ENCODE assay signal across 12 cellular contexts in genomic region chr16:14307059-14307531, GRCh38.
DNase-seq lines count a peak whose midpoint lies in the region; ATAC-seq, FAIRE-seq and TF ChIP-seq lines count a peak whose summit lies in the region.
"Had no signal": no experiment of that assay in that cellular context is flagged by ENCODE, and none has a peak within 500 bp of the region (broad histone marks: within the 10 kb centered on the region; RNA-seq: fewer than 3 reads in every experiment).

No MANE protein-coding gene starts in this region.

- in situ Hi-C loops in GM12878 (cut with MboI), result loop anchor here (5.0 kb wide), 1 partner anchor 100 kb away; no protein-coding TSS in a partner anchor

- intact Hi-C loops in GM12878 (cut with micrococcal nuclease; ENCODE audit: unreplicated experiment) (loop anchor here (10.0 kb wide), 1 partner anchor 298 kb away; no protein-coding TSS in a partner anchor), thyroid gland (cut with DNase I) (no loop called here)

- peak in 1 of 3 experiments; percentile 31; a peak in 1 of 6 replicates for TF ChIP-seq CTCF in GM12878 (IDR thresholded peaks at IDR 0.05 in 2 of 3, conservative IDR thresholded peaks at IDR 0.05 in 1 of 3; ENCODE audit: control insufficient read depth in 2 of 3, extremely low read depth in 1 of 3, insufficient read depth in 1 of 3, low read depth in 3 of 3, low read length in 3 of 3)
- TF ChIP-seq CTCF in thyroid gland (IDR thresholded peaks at IDR 0.05), result no peak

- CTCF ChIA-PET in GM12878 (lab: Yijun Ruan, JAX), result interaction anchor here (0.5 to 8.9 kb wide), 8 partner anchors 10 to 240 kb away, joined by 3 to 49 read pairs (median 6); no protein-coding TSS in a partner anchor

- H3K4me1 ChIP-seq in GM12878 (ENCODE audit: control insufficient read depth, insufficient read depth, low read length), result peaks cover 41% of the 10 kb centered on the region
- peaks cover 57% of the 10 kb centered on the region for H3K4me1 ChIP-seq in mesodermal cell (ENCODE audit: control insufficient read depth, insufficient read depth, low read length, poor library complexity, severe bottlenecking)
- peaks cover 19 to 25% of the 10 kb centered on the region in 2 donors for H3K4me1 ChIP-seq in thyroid gland
- H3K4me1 ChIP-seq in small intestine (ENCODE audit: control insufficient read depth in 2 of 2, insufficient read depth in 1 of 2, low read depth in 1 of 2, low read length in 1 of 2), result no peaks in the 10 kb centered on the region

- ATAC-seq in GM12878 (no peak), GM21825 (IDR thresholded peaks at IDR 0.05; ENCODE audit: unreplicated experiment) (no peak), HG02610 (IDR thresholded peaks at IDR 0.05; ENCODE audit: unreplicated experiment) (no peak)
- ATAC-seq: activated CD8-positive, alpha-beta memory T cell treated with anti-CD3 and anti-CD28 coated beads, Interleukin-2, amount 10 ng/mL, durations not matched to agents 7 days and 5 days had no signal

- WGBS in GM12878 (ENCODE audit: insufficient coverage, insufficient replicate concordance, low lambda C conversion rate, missing lambda C conversion rate), result 34% methylated on average over 10 of the region's 10 CpGs
- 67 to 77% methylated on average over 8 to 9 of the region's 10 CpGs for WGBS in mesodermal cell (ENCODE audit: insufficient coverage in 2 of 2), 2 experiments
- 84 to 93% methylated on average over 8 to 9 of the region's 10 CpGs for WGBS in thyroid gland, 2 donors
- 73 to 85% (median 84%) methylated on average over 10 of the region's 10 CpGs for WGBS in small intestine, 3 donors

- H3K9me3 ChIP-seq in GM12878 (replicated peaks; ENCODE audit: control insufficient read depth, insufficient read depth, low read length) (no peaks in the 10 kb centered on the region; the same call in 2 of the 3 replicates), mesodermal cell (ENCODE audit: control insufficient read depth, low read length) (no peaks in the 10 kb centered on the region), thyroid gland (no peaks in the 10 kb centered on the region), small intestine (ENCODE audit: control insufficient read depth, low read depth) (no peaks in the 10 kb centered on the region)

- peak overlapping the region; percentile 92 for H3K9ac ChIP-seq in GM12878 (ENCODE audit: control insufficient read depth, insufficient read depth, low read length)

- no peak for TF ChIP-seq EP300 in GM12878 (IDR thresholded peaks at IDR 0.05; ENCODE audit: borderline replicate concordance in 1 of 2, control insufficient read depth in 1 of 2, low read depth in 2 of 2, low read length in 2 of 2)

- peak overlapping the region; percentile 89 for H3K4me2 ChIP-seq in GM12878 (ENCODE audit: control insufficient read depth, insufficient read depth)

- BruUV-seq in GM12878 (replicated peaks; lab: Mats Ljungman, UMichigan), result no TSS peak

- RAD21 ChIA-PET in GM12878 (lab: Charles Lee; ENCODE audit: unreplicated experiment), result interaction anchor here (0.9 to 8.9 kb wide), 6 partner anchors 21 to 221 kb away, joined by 3 to 75 read pairs (median 8); no protein-coding TSS in a partner anchor

- H3K79me2 ChIP-seq in GM12878 (ENCODE audit: control insufficient read depth, insufficient read depth, low read length), result peaks cover 97% of the 10 kb centered on the region

- no peak overlapping the region for H2AFZ ChIP-seq in GM12878 (ENCODE audit: control insufficient read depth, low read depth, low read length)

- H3K36me3 ChIP-seq in GM12878 (ENCODE audit: control insufficient read depth in 2 of 2, insufficient read depth in 2 of 2, low read length in 1 of 2) (no peaks in the 10 kb centered on the region), mesodermal cell (ENCODE audit: control insufficient read depth, insufficient read depth, low read length) (no peaks in the 10 kb centered on the region), thyroid gland (no peaks in the 10 kb centered on the region), small intestine (ENCODE audit: control insufficient read depth in 2 of 2, insufficient read depth in 2 of 2, low read length in 2 of 2) (no peaks in the 10 kb centered on the region)

- POLR2A ChIA-PET in GM12878 (lab: Charles Lee), result interaction anchor here (0.6 to 1.7 kb wide), 4 partner anchors 9 to 196 kb away, joined by 4 to 12 read pairs (median 8); no protein-coding TSS in a partner anchor

- H3K27me3 ChIP-seq in GM12878 (replicated peaks in 1 of 2; ENCODE audit: control insufficient read depth in 2 of 2, insufficient read depth in 2 of 2, low read length in 1 of 2), result no peaks in the 10 kb centered on the region
- no peaks in the 10 kb centered on the region for H3K27me3 ChIP-seq in thyroid gland
- H3K27me3 ChIP-seq in small intestine (ENCODE audit: control insufficient read depth in 2 of 2, insufficient read depth in 2 of 2, low read length in 2 of 2), result peaks cover 2 to 3% of the 10 kb centered on the region in 2 donors

- SMC1A ChIA-PET in GM12878 (lab: Charles Lee; ENCODE audit: uncharacterized antibody, unreplicated experiment), result interaction anchor here (0.9 to 10.7 kb wide), 9 partner anchors 9 to 220 kb away, joined by 3 to 95 read pairs (median 5); no protein-coding TSS in a partner anchor

- H3K4me3 ChIP-seq in GM12878, result peak overlapping the region; percentile 91
- no peak overlapping the region for H3K4me3 ChIP-seq in mesodermal cell (ENCODE audit: extremely low read depth, insufficient read depth, low read length, poor library complexity, severe bottlenecking)
- no peak overlapping the region for H3K4me3 ChIP-seq in thyroid gland (replicated peaks in 1 of 3)
- no peak overlapping the region for H3K4me3 ChIP-seq in small intestine (ENCODE audit: low read depth in 1 of 2, low read length in 2 of 2)
- H3K4me3 ChIP-seq: lung had no signal

- no peak; the same call in 1 of the 2 replicates for TF ChIP-seq POLR2A in GM12878 (IDR thresholded peaks at IDR 0.05; ENCODE audit: low read depth, low read length)
- TF ChIP-seq POLR2A in thyroid gland (IDR thresholded peaks at IDR 0.05), result no peak

- TF ChIP-seq RAD21 in GM12878 (IDR thresholded peaks at IDR 0.05; ENCODE audit: insufficient read depth, low read depth, low read length), result 0 out of 2 replicates have a peak, but pooled peaks have one; percentile 24

- no peaks in the 10 kb centered on the region for H4K20me1 ChIP-seq in GM12878 (ENCODE audit: control insufficient read depth, insufficient read depth)

- DNase-seq in DMS 273 (lab: John Stamatoyannopoulos, UW; ENCODE audit: unreplicated experiment) (peak; percentile 41), DMS 273 treated with DMSO at 0.1 percent for 48 hours (lab: John Stamatoyannopoulos, UW) (no peak), GM12878 (ENCODE audit: low read depth, low spot score) (no peak), thyroid gland (no peak), small intestine (no peak)
- DNase-seq: activated CD8-positive, alpha-beta memory T cell treated with anti-CD3 and anti-CD28 coated beads, Interleukin-2, amount 10 ng/mL, durations not matched to agents 7 days and 5 days; NCI-H510A treated with DMSO at 0.1 percent for 48 hours had no signal

- H3K27ac ChIP-seq in GM12878 (ENCODE audit: control insufficient read depth, insufficient read depth), result peak overlapping the region; percentile 92
- H3K27ac ChIP-seq in mesodermal cell (ENCODE audit: low read depth, low read length, severe bottlenecking), result peak overlapping the region; percentile 5
- H3K27ac ChIP-seq in thyroid gland, result peak overlapping the region in 2 of 3 donors; percentile 5 to 62
- H3K27ac ChIP-seq in small intestine (ENCODE audit: low read depth in 1 of 2, low read length in 1 of 2), result no peak overlapping the region
- H3K27ac ChIP-seq: 22Rv1 had no signal

- FAIRE-seq in GM12878 (lab: Jason Lieb, UNC), result no peak
- no peak for FAIRE-seq in small intestine (lab: Jason Lieb, UNC)

TF ChIP-seq in GM12878, 131 proteins besides CTCF, POLR2A, EP300 and RAD21 (continues in another document):
- TF ChIP-seq USF1 (IDR thresholded peaks at IDR 0.05; ENCODE audit: borderline replicate concordance, extremely low read length, insufficient read depth, low read depth, low read length) (no peak), NFXL1 (IDR thresholded peaks at IDR 0.05; ENCODE audit: borderline replicate concordance) (no peak), KLF5 (IDR thresholded peaks at IDR 0.05; ENCODE audit: partially characterized antibody) (no peak), MEF2B (IDR thresholded peaks at IDR 0.05; ENCODE audit: partially characterized antibody, poor library complexity, severe bottlenecking) (peak; percentile 26), SP1 (IDR thresholded peaks at IDR 0.05; ENCODE audit: low read depth, low read length) (no peak)
- TF ChIP-seq, protein P1, sequence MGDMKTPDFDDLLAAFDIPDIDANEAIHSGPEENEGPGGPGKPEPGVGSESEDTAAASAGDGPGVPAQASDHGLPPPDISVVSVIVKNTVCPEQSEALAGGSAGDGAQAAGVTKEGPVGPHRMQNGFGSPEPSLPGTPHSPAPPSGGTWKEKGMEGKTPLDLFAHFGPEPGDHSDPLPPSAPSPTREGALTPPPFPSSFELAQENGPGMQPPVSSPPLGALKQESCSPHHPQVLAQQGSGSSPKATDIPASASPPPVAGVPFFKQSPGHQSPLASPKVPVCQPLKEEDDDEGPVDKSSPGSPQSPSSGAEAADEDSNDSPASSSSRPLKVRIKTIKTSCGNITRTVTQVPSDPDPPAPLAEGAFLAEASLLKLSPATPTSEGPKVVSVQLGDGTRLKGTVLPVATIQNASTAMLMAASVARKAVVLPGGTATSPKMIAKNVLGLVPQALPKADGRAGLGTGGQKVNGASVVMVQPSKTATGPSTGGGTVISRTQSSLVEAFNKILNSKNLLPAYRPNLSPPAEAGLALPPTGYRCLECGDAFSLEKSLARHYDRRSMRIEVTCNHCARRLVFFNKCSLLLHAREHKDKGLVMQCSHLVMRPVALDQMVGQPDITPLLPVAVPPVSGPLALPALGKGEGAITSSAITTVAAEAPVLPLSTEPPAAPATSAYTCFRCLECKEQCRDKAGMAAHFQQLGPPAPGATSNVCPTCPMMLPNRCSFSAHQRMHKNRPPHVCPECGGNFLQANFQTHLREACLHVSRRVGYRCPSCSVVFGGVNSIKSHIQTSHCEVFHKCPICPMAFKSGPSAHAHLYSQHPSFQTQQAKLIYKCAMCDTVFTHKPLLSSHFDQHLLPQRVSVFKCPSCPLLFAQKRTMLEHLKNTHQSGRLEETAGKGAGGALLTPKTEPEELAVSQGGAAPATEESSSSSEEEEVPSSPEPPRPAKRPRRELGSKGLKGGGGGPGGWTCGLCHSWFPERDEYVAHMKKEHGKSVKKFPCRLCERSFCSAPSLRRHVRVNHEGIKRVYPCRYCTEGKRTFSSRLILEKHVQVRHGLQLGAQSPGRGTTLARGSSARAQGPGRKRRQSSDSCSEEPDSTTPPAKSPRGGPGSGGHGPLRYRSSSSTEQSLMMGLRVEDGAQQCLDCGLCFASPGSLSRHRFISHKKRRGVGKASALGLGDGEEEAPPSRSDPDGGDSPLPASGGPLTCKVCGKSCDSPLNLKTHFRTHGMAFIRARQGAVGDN (IDR thresholded peaks at IDR 0.05), result peak; percentile 54

Comparison
In these comparisons a context has a peak if more than half of its experiments do, and no peak if none do; other contexts are left out.
1. H3K27ac ChIP-seq: peak in GM12878 (single experiment), mesodermal cell (single experiment) and thyroid gland (2 of 3); none in small intestine (0 of 2).